In genomic region chr15:87672309-87672897, GRCh38 we compare ENCODE assay signal across 8 cellular contexts.
DNase-seq lines count a peak whose midpoint lies in the region; ATAC-seq and TF ChIP-seq lines count a peak whose summit lies in the region.

No MANE protein-coding gene starts in this region.

- H4K20me1 ChIP-seq in Karpas-422 (ENCODE audit: insufficient read depth, low read depth, low read length), result no peaks in the 10 kb centered on the region

- no peak for ATAC-seq in HG03108 (IDR thresholded peaks at IDR 0.05; ENCODE audit: unreplicated experiment)
- no peak for ATAC-seq in HG02981 (IDR thresholded peaks at IDR 0.05; ENCODE audit: unreplicated experiment)
- no peak for ATAC-seq in activated CD4-positive, CD25-positive, alpha-beta regulatory T cell treated with anti-CD3 and anti-CD28 coated beads, Interleukin-2, amount 50 U/mL, for 24 hours

- in situ Hi-C loops in Caki2 (cut with HindIII; ENCODE audit: low pct_unique_long_range_greater_than_20kb, low sequenced_read_pairs), result no loop called here

- no peaks in the 10 kb centered on the region for H3K9me2 ChIP-seq in Karpas-422 (replicated peaks; ENCODE audit: insufficient read depth, low read length)

- H3K9me3 ChIP-seq in Karpas-422 (ENCODE audit: low read length), result peaks cover 15% of the 10 kb centered on the region

- peak; percentile 18 for DNase-seq in Caki2 (ENCODE audit: low read depth)
- peak; percentile 19 for DNase-seq in NCI-H1092 treated with DMSO at 0.1 percent for 48 hours (lab: John Stamatoyannopoulos, UW)
- DNase-seq in ecto neural progenitor cell (ENCODE audit: low spot score), result peak; percentile 47
- DNase-seq in neural crest cell (ENCODE audit: low read depth, low spot score), result peak; percentile 38
- DNase-seq in Karpas-422, result no peak

- peak; percentile 67 for TF ChIP-seq CTCF in neural crest cell (conservative IDR thresholded peaks at IDR 0.05)

- H3K27me3 ChIP-seq in Karpas-422 (ENCODE audit: low read length), result no peaks in the 10 kb centered on the region

- H3K79me2 ChIP-seq in Karpas-422 (ENCODE audit: low read length), result no peaks in the 10 kb centered on the region

- H3K4me1 ChIP-seq in Karpas-422 (ENCODE audit: low read length), result no peaks in the 10 kb centered on the region

- H3K4me1 Mint-ChIP-seq in neural crest cell, result no peaks in the 10 kb centered on the region

- peaks cover 14% of the 10 kb centered on the region for H3K9me3 Mint-ChIP-seq in neural crest cell

- no peak overlapping the region for H3K27ac Mint-ChIP-seq in neural crest cell (ENCODE audit: unreplicated experiment)

- H2AFZ ChIP-seq in Karpas-422 (ENCODE audit: low read length), result no peak overlapping the region

- H3K36me3 Mint-ChIP-seq in neural crest cell (ENCODE audit: low read depth), result peaks cover under 1% of the 10 kb centered on the region

- H3K4me3 Mint-ChIP-seq in neural crest cell, result no peak overlapping the region

- H3K4me2 ChIP-seq in Karpas-422 (ENCODE audit: low read depth, low read length, poor library complexity, severe bottlenecking), result no peak overlapping the region

- no peak overlapping the region for H3K9ac ChIP-seq in Karpas-422 (ENCODE audit: low read length)

- no peak overlapping the region for H3K4me3 ChIP-seq in Karpas-422 (ENCODE audit: low read length)

- H3K27ac ChIP-seq in Karpas-422 (ENCODE audit: low read length), result no peak overlapping the region

- H3K27me3 Mint-ChIP-seq in neural crest cell (ENCODE audit: low read depth), result peaks cover 3% of the 10 kb centered on the region

- no peaks in the 10 kb centered on the region for H3K36me3 ChIP-seq in Karpas-422 (ENCODE audit: insufficient read depth, low read length)
